Comparison of ENCODE assay signal across 1 cellular context in genomic region chr20:1489328-1489727, GRCh38.
TF ChIP-seq lines count a peak whose summit lies in the region.

No MANE protein-coding gene starts in this region.

TF ChIP-seq in GM23338, 12 proteins besides CTCF, POLR2A, EP300 and RAD21 (continued from another document):
- no peak for TF ChIP-seq REST (IDR thresholded peaks at IDR 0.05; ENCODE audit: unreplicated experiment)
- no peak for TF ChIP-seq EZH2 (IDR thresholded peaks at IDR 0.05; ENCODE audit: low read depth, unreplicated experiment)
